ENCODE assay signal across 22 cellular contexts in genomic region chr11:103125462-103125861, GRCh38.
"Had no signal": no experiment of that assay in that cellular context is flagged by ENCODE, and none has a peak within 500 bp of the region (broad histone marks: within the 10 kb centered on the region; RNA-seq: fewer than 3 reads in every experiment).

No MANE protein-coding gene starts in this region.

- H3K4me3 ChIP-seq: SJSA1, SK-N-MC had no signal

- ATAC-seq: HepG2 had no signal

- DNase-seq: IMR-90, Karpas-422, KG1, MM.1S, NCI-H1092 treated with DMSO at 0.1 percent for 48 hours, NCI-H1436, NCI-H187, NCI-H2029, NCI-H2081 treated with DMSO at 0.1 percent for 48 hours, NCI-H2171, NCI-H226, NCI-H446, NCI-H510A, NCI-H524 treated with DMSO at 0.1 percent for 48 hours, NCI-H69, NCI-H774, Right ventricle myocardium superior, RPMI8226, SIG-M5 had no signal
